ENCODE assay signal across 8 cellular contexts in genomic region chr7:128739048-128739962, GRCh38. TPM values are rescaled to one million over a fixed set of nuclear protein-coding genes. Genes with fewer than 3 reads are reported as not detected.
DNase-seq lines count a peak whose midpoint lies in the region; ATAC-seq and TF ChIP-seq lines count a peak whose summit lies in the region.

TSS of gene CALU (plus strand) at chr7:128739359. CDS start at chr7:128748584, 9,225 bp downstream.

- TF ChIP-seq CTCF in GM13976 (IDR thresholded peaks at IDR 0.05; ENCODE audit: borderline replicate concordance, control extremely low read depth, extremely low read depth, insufficient read depth, missing control alignments) (no peak), upper lobe of right lung (IDR thresholded peaks at IDR 0.05) (no peak)

- ATAC-seq in HG02870 (IDR thresholded peaks at IDR 0.05; ENCODE audit: unreplicated experiment): peak; percentile 98
- ATAC-seq in left cardiac atrium: peak; percentile 98
- peak; percentile 100 for ATAC-seq in upper lobe of right lung

- peaks cover 25% of the 10 kb centered on the region for H3K4me1 ChIP-seq in upper lobe of right lung

- in situ Hi-C loops in GM13976 (cut with MboI; ENCODE audit: low sequenced_read_pairs, unreplicated experiment): no loop called here

- H3K27ac ChIP-seq in upper lobe of right lung: peak within 1 kb of the TSS; percentile 94

- DNase-seq in GM13976 (ENCODE audit: low spot score) (peak; percentile 100), NCI-H146 treated with DMSO at 0.1 percent for 48 hours (lab: John Stamatoyannopoulos, UW; ENCODE audit: unreplicated experiment) (peak; percentile 91), amniotic stem cell (lab: John Stamatoyannopoulos, UW) (peak; percentile 96), left cardiac atrium (peak; percentile 98), posterior vena cava (ENCODE audit: low spot score) (peak; percentile 99), upper lobe of right lung (peak; percentile 98)

- intact Hi-C loops in T-helper 1 cell treated with Interleukin-12 subunit alpha and Interleukin-12 subunit beta and Interleukin-4 antibody, amounts not matched to agents 30 ng/mL and 1 ng/mL, for 36 hours (cut with micrococcal nuclease): loop anchor here (1.0 to 5.0 kb wide), 14 partner anchors 42 to 1213 kb away; partner anchors contain the start of genes ATP6V1F, CCDC136, HILPDA and METTL2B
- intact Hi-C loops in left cardiac atrium (cut with DNase I): no loop called here
- intact Hi-C loops in posterior vena cava (cut with DNase I): loop anchor here in 1 of 2 donors (2.0 kb wide), 1 partner anchor 93 kb away; no protein-coding TSS in a partner anchor
- intact Hi-C loops in upper lobe of right lung (cut with DNase I): no loop called here

- H3K27me3 ChIP-seq in upper lobe of right lung: no peaks in the 10 kb centered on the region

- H3K9me3 ChIP-seq in upper lobe of right lung: no peaks in the 10 kb centered on the region

- H3K36me3 ChIP-seq in upper lobe of right lung: no peaks in the 10 kb centered on the region

- H3K4me3 ChIP-seq in upper lobe of right lung: peak within 1 kb of the TSS; percentile 98

RNA-seq across cellular contexts. Expression of gene CALU, which starts in this region (rescaled TPM):
- total RNA-seq in T-helper 1 cell treated with Interleukin-12 subunit alpha and Interleukin-12 subunit beta and Interleukin-4 antibody, amounts not matched to agents 30 ng/mL and 1 ng/mL, for 36 hours: 39.8 and 42.4 TPM in 2 replicates
- total RNA-seq in left cardiac atrium (100 to 1,000 TPM; 190 to 353 TPM), posterior vena cava (100 to 1,000 TPM; 262 to 393 TPM), upper lobe of right lung (100 TPM)

Comparison
In these comparisons a context has a peak if more than half of its experiments do, and no peak if none do; other contexts are left out.
1. Peak in every context shown above with its lines: DNase-seq, ATAC-seq, H3K4me3 ChIP-seq and H3K27ac ChIP-seq.